Comparison of ENCODE assay signal across 8 cellular contexts in genomic region chr15:80999623-81000036, GRCh38. TPM values are rescaled to one million over a fixed set of nuclear protein-coding genes. Genes with fewer than 3 reads are reported as not detected.
A peak's percentile ranks its signal among the peaks of the same experiment; 100 is the strongest.
DNase-seq lines count a peak whose midpoint lies in the region; ATAC-seq and TF ChIP-seq lines count a peak whose summit lies in the region.

No MANE protein-coding gene starts in this region.

- H3K27me3 Mint-ChIP-seq in CD8-positive, alpha-beta memory T cell: no peaks in the 10 kb centered on the region
- H3K27me3 Mint-ChIP-seq in T-helper 17 cell: no peaks in the 10 kb centered on the region
- no peaks in the 10 kb centered on the region for H3K27me3 Mint-ChIP-seq in naive thymus-derived CD4-positive, alpha-beta T cell

- no peaks in the 10 kb centered on the region for H3K9me3 ChIP-seq in CD8-positive, alpha-beta memory T cell (ENCODE audit: low read length)
- H3K9me3 ChIP-seq in T-helper 17 cell (ENCODE audit: control insufficient read depth, low read length, poor library complexity, severe bottlenecking) (no peaks in the 10 kb centered on the region), breast epithelium (no peaks in the 10 kb centered on the region), upper lobe of left lung (no peaks in the 10 kb centered on the region)
- no peaks in the 10 kb centered on the region for H3K9me3 ChIP-seq in naive thymus-derived CD4-positive, alpha-beta T cell (ENCODE audit: control insufficient read depth in 2 of 3, low read length in 3 of 3)

- peak; percentile 15 for ATAC-seq in T-helper 17 cell
- ATAC-seq in naive thymus-derived CD4-positive, alpha-beta T cell: no peak
- no peak for ATAC-seq in upper lobe of left lung (ENCODE audit: low FRiP score in 2 of 2)
- no peak for ATAC-seq in GM19351 (IDR thresholded peaks at IDR 0.05; ENCODE audit: unreplicated experiment)

- peak overlapping the region; percentile 93 to 99 (median 98) for H3K4me3 Mint-ChIP-seq in CD8-positive, alpha-beta memory T cell
- peak overlapping the region; percentile 96 for H3K4me3 Mint-ChIP-seq in T-helper 17 cell
- H3K4me3 Mint-ChIP-seq in naive thymus-derived CD4-positive, alpha-beta T cell: peak overlapping the region; percentile 91 to 99 (median 96)

- peaks cover 4 to 24% (median 4%) of the 10 kb centered on the region in 3 donors for H3K36me3 Mint-ChIP-seq in CD8-positive, alpha-beta memory T cell
- no peaks in the 10 kb centered on the region for H3K36me3 Mint-ChIP-seq in T-helper 17 cell (ENCODE audit: low read depth)
- H3K36me3 Mint-ChIP-seq in naive thymus-derived CD4-positive, alpha-beta T cell: peaks cover 0 to 31% (median 6%) of the 10 kb centered on the region in 5 donors

- H3K4me3 ChIP-seq in CD8-positive, alpha-beta memory T cell (ENCODE audit: low read length): peak overlapping the region; percentile 96
- H3K4me3 ChIP-seq in H7 (ENCODE audit: insufficient read depth, low read depth, low read length) (peak overlapping the region; percentile 89; the same call in 1 of the 2 replicates), breast epithelium (peak overlapping the region; percentile 79 to 88 (median 83)), upper lobe of left lung (peak overlapping the region in 3 of 4 donors; percentile 79 to 87 (median 84))
- peak overlapping the region; percentile 83 for H3K4me3 ChIP-seq in naive thymus-derived CD4-positive, alpha-beta T cell (ENCODE audit: low read length)

- peaks cover 0 to 2% (median 0%) of the 10 kb centered on the region in 5 donors for H3K9me3 Mint-ChIP-seq in CD8-positive, alpha-beta memory T cell
- peaks cover 0 to 6% (median 3%) of the 10 kb centered on the region in 11 donors for H3K9me3 Mint-ChIP-seq in naive thymus-derived CD4-positive, alpha-beta T cell

- peak overlapping the region; percentile 93 for H3K27ac ChIP-seq in CD8-positive, alpha-beta memory T cell (ENCODE audit: low read depth, low read length)
- H3K27ac ChIP-seq in breast epithelium: peak overlapping the region; percentile 91 to 98
- H3K27ac ChIP-seq in naive thymus-derived CD4-positive, alpha-beta T cell (ENCODE audit: low read depth, low read length): peak overlapping the region; percentile 91
- peak overlapping the region; percentile 97 to 98 (median 97) for H3K27ac ChIP-seq in upper lobe of left lung

- TF ChIP-seq POLR2A in breast epithelium (IDR thresholded peaks at IDR 0.05) (no peak), upper lobe of left lung (IDR thresholded peaks at IDR 0.05) (no peak)

- H3K27ac Mint-ChIP-seq in CD8-positive, alpha-beta memory T cell: peak overlapping the region; percentile 92 to 99 (median 99)
- peak overlapping the region; percentile 96 for H3K27ac Mint-ChIP-seq in T-helper 17 cell
- H3K27ac Mint-ChIP-seq in naive thymus-derived CD4-positive, alpha-beta T cell: peak overlapping the region; percentile 94 to 98 (median 97)

- H3K4me1 ChIP-seq in CD8-positive, alpha-beta memory T cell (ENCODE audit: insufficient read depth, low read length): peaks cover 46% of the 10 kb centered on the region
- H3K4me1 ChIP-seq in breast epithelium (no peaks in the 10 kb centered on the region), upper lobe of left lung (peaks cover 21 to 44% (median 24%) of the 10 kb centered on the region in 4 donors)
- peaks cover 19 to 26% of the 10 kb centered on the region in 2 donors for H3K4me1 ChIP-seq in naive thymus-derived CD4-positive, alpha-beta T cell (ENCODE audit: control insufficient read depth in 2 of 2, insufficient read depth in 2 of 2, low read length in 2 of 2)

- no peaks in the 10 kb centered on the region for H3K27me3 ChIP-seq in CD8-positive, alpha-beta memory T cell (ENCODE audit: insufficient read depth, low read length, poor library complexity, severe bottlenecking)
- peaks cover 10% of the 10 kb centered on the region for H3K27me3 ChIP-seq in H7 (ENCODE audit: control insufficient read depth, insufficient read depth, low read length)
- H3K27me3 ChIP-seq in breast epithelium: no peaks in the 10 kb centered on the region
- no peaks in the 10 kb centered on the region for H3K27me3 ChIP-seq in naive thymus-derived CD4-positive, alpha-beta T cell (ENCODE audit: control insufficient read depth in 2 of 2, insufficient read depth in 2 of 2, low read length in 2 of 2)
- no peaks in the 10 kb centered on the region for H3K27me3 ChIP-seq in upper lobe of left lung

- intact Hi-C loops in breast epithelium (cut with DNase I; ENCODE audit: low total_unique reads): no loop called here
- intact Hi-C loops in naive thymus-derived CD4-positive, alpha-beta T cell (cut with micrococcal nuclease): loop anchor here (1.0 to 10.0 kb wide), 13 partner anchors 10 to 1545 kb away; partner anchors contain the start of genes MESD (in 2 of the 2), MEX3B (in 2 of the 2), ABHD17C (in 1 of the 2) and RPS17 (in 1 of the 2)

- peaks cover 11% of the 10 kb centered on the region for H3K36me3 ChIP-seq in CD8-positive, alpha-beta memory T cell (ENCODE audit: insufficient read depth, low read length)
- no peaks in the 10 kb centered on the region for H3K36me3 ChIP-seq in H7 (replicated peaks; ENCODE audit: control insufficient read depth, insufficient read depth, low read length)
- no peaks in the 10 kb centered on the region for H3K36me3 ChIP-seq in breast epithelium
- peaks cover 0 to 13% (median 0%) of the 10 kb centered on the region in 3 experiments for H3K36me3 ChIP-seq in naive thymus-derived CD4-positive, alpha-beta T cell (ENCODE audit: control insufficient read depth in 2 of 3, insufficient read depth in 3 of 3, low read length in 3 of 3)
- peaks cover 0 to 12% (median 8%) of the 10 kb centered on the region in 4 donors for H3K36me3 ChIP-seq in upper lobe of left lung

- 14 to 28% methylated on average over 13 of the region's 13 CpGs for WGBS in upper lobe of left lung, 2 donors

- peak; percentile 23 to 64 (median 55) for DNase-seq in CD8-positive, alpha-beta memory T cell
- peak; percentile 43 for DNase-seq in H7
- peak in 2 of 3 donors; percentile 37 to 51 for DNase-seq in T-helper 17 cell
- DNase-seq in breast epithelium (ENCODE audit: low spot score in 2 of 2): peak in 1 of 2 donors; percentile 60
- DNase-seq in naive thymus-derived CD4-positive, alpha-beta T cell: peak in 8 of 9 donors; percentile 38 to 62 (median 50)
- peak in 1 of 2 donors; percentile 64 for DNase-seq in upper lobe of left lung
- DNase-seq in AG20443 (ENCODE audit: low spot score): no peak

- no peak for TF ChIP-seq CTCF in breast epithelium (IDR thresholded peaks at IDR 0.05)
- no peak for TF ChIP-seq CTCF in upper lobe of left lung (IDR thresholded peaks at IDR 0.05)

- CTCF ChIA-PET in CD8-positive, alpha-beta memory T cell (lab: Charles Lee): interaction anchor here (3.7 kb wide), 1 partner anchor 267 kb away, joined by 23 read pairs; no protein-coding TSS in a partner anchor
- CTCF ChIA-PET in naive thymus-derived CD4-positive, alpha-beta T cell (lab: Charles Lee): interaction anchor here (1.7 kb wide), 1 partner anchor 8 kb away, joined by 5 read pairs; no protein-coding TSS in a partner anchor

- H3K4me1 Mint-ChIP-seq in CD8-positive, alpha-beta memory T cell: peaks cover 33 to 41% (median 39%) of the 10 kb centered on the region in 3 donors
- H3K4me1 Mint-ChIP-seq in T-helper 17 cell: peaks cover 31% of the 10 kb centered on the region
- peaks cover 20 to 57% (median 52%) of the 10 kb centered on the region in 7 donors for H3K4me1 Mint-ChIP-seq in naive thymus-derived CD4-positive, alpha-beta T cell

- TF ChIP-seq EP300 in upper lobe of left lung (IDR thresholded peaks at IDR 0.05): no peak

- POLR2A ChIA-PET in CD8-positive, alpha-beta memory T cell (lab: Charles Lee): interaction anchor here (0.7 to 4.0 kb wide), 2 partner anchors 9 to 267 kb away, joined by 5 to 29 read pairs; no protein-coding TSS in a partner anchor
- POLR2A ChIA-PET in naive thymus-derived CD4-positive, alpha-beta T cell (lab: Charles Lee): interaction anchor here (0.6 to 5.2 kb wide), 6 partner anchors 10 to 957 kb away, joined by 3 to 87 read pairs (median 8); partner anchors contain the start of gene MESD

RNA-seq across cellular contexts. Expression of gene TLNRD1, which starts 1.1 kb away (rescaled TPM):
- 10 to 100 TPM; 35.9 to 38.6 TPM for total RNA-seq in CD8-positive, alpha-beta memory T cell
- 6.3 TPM for polyA plus RNA-seq in CD8-positive, alpha-beta memory T cell
- total RNA-seq in H7 (2014; rRNA removed; shearing (Covaris generic)): 34.5 and 38.4 TPM in 2 replicates
- 10 to 100 TPM; 17.5 to 17.6 TPM for total RNA-seq in T-helper 17 cell
- total RNA-seq in breast epithelium: 10 to 100 TPM; 15.1 to 21.6 (median 16.8) TPM
- 10 to 100 TPM; 11.5 to 33.0 (median 22.5) TPM for total RNA-seq in naive thymus-derived CD4-positive, alpha-beta T cell
- 1 to 10 TPM; 2.2 to 4.8 TPM for polyA plus RNA-seq in naive thymus-derived CD4-positive, alpha-beta T cell
- 10 to 100 TPM; 23.0 to 55.7 (median 36.0) TPM for total RNA-seq in upper lobe of left lung

RNA-seq across cellular contexts. Expression of gene MESD, which starts 10.0 kb away (rescaled TPM):
- total RNA-seq in CD8-positive, alpha-beta memory T cell: 10 to 100 TPM; 25.7 to 30.5 TPM
- 35.5 TPM for polyA plus RNA-seq in CD8-positive, alpha-beta memory T cell
- 16.8 and 24.0 TPM in 2 replicates for total RNA-seq in H7 (2014; rRNA removed; shearing (Covaris generic))
- total RNA-seq in T-helper 17 cell (10 to 100 TPM; 14.3 to 14.4 TPM), breast epithelium (10 to 100 TPM; 17.1 to 32.9 (median 27.2) TPM), upper lobe of left lung (10 to 100 TPM; 18.2 to 35.6 (median 23.5) TPM)
- total RNA-seq in naive thymus-derived CD4-positive, alpha-beta T cell: 10 to 100 TPM; 17.1 to 42.5 (median 38.3) TPM
- 10 to 100 TPM; 20.7 to 29.3 TPM for polyA plus RNA-seq in naive thymus-derived CD4-positive, alpha-beta T cell
